In the genomic region with DNA sequence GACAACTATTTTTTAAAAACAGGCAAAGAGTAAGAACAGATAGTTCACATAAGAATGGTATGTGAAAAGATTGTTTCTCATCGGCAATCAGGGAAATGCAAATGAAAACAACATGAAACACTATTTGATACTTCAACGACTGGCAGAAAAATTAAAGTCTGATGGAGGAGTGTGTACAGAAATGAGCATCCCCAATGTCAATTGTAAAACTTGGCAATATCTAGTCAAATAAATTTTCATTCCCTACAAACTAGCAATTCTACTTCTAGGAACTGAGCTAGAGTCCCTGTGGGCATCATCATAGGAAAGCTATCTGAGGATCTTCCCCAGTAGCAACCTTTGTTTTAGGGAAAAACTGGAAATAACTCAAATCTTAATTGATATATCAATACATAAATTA, we compare ENCODE assay signal across 11 cellular contexts.
"Had no signal": no experiment of that assay in that cellular context is flagged by ENCODE, and none has a peak within 500 bp of the region (broad histone marks: within the 10 kb centered on the region; RNA-seq: fewer than 3 reads in every experiment).

No MANE protein-coding gene starts in this region.

- H3K9ac ChIP-seq: GM23248 had no signal

- H3K4me2 ChIP-seq: GM23338 had no signal

- H2AFZ ChIP-seq: GM23248 had no signal

- ATAC-seq: GM23338, HCT116 had no signal

- FAIRE-seq: H1, H54 had no signal

- DNase-seq: GM23248, GOT3, H7, H9, HCEC 1CT, HFFc6 had no signal

- H3K9me3 ChIP-seq: HAP-1 had no signal

- H3K4me3 ChIP-seq: GM23248, GM23338, HAP-1 had no signal

- H3K36me3 ChIP-seq: HAP-1 had no signal

- H3K27ac ChIP-seq: GM23248 had no signal
